ENCODE assay signal across 1 cellular context in the genomic region with DNA sequence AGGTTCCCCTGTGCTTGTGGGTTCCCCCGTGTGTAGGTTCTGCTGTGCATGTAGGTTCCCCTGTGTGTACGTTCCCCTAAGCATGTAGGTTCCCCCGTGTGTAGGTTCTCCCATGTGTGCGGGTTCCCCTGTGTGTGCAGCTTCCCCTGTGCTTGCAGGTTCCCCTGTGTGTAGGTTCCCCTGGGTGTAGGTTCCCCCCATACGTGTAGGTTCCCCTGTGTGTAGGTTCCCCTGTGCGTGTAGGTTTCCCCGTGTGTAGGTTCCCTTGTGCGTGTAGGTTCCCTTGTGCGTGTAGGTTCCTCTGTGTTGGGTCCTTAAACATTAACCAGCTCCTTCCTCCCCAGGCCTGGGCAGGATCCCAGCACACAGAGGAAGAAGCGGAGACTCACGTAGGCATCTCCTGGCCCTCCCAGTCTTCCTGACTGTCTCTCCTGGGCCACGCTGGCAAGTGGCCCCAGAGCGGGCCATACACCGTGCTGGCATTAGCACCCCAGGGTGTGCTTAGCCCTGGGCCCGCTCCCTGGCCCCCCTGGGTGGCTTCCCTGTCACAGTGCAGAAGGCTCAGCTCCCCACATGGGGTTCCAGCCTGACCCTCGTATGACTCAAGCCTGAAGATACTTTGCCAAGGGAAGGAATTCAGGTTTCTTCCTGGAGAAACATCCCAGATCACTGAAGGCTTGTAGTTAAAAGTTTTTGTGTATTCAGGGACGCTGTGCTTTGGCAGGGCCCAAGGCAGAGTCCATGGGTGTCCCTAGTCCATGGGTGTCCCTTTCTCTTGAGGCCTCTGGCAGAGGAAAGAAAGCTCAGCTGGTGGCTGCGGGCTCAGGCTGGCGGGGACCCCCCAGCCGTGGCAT.
TF ChIP-seq lines count a peak whose summit lies in the region.

No MANE protein-coding gene starts in this region.

TF ChIP-seq in HepG2, 621 proteins besides CTCF, POLR2A, EP300 and RAD21 (continues in another document):
- TF ChIP-seq, protein P1, sequence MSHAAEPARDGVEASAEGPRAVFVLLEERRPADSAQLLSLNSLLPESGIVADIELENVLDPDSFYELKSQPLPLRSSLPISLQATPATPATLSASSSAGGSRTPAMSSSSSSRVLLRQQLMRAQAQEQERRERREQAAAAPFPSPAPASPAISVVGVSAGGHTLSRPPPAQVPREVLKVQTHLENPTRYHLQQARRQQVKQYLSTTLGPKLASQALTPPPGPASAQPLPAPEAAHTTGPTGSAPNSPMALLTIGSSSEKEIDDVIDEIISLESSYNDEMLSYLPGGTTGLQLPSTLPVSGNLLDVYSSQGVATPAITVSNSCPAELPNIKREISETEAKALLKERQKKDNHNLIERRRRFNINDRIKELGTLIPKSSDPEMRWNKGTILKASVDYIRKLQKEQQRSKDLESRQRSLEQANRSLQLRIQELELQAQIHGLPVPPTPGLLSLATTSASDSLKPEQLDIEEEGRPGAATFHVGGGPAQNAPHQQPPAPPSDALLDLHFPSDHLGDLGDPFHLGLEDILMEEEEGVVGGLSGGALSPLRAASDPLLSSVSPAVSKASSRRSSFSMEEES (CRISPR knock-in tag; IDR thresholded peaks at IDR 0.05), result no peak
- no peak for TF ChIP-seq MAFG (CRISPR knock-in tag; IDR thresholded peaks at IDR 0.05)
- no peak for TF ChIP-seq ISL2 (CRISPR knock-in tag; IDR thresholded peaks at IDR 0.05)
- no peak for TF ChIP-seq U2AF1 (optimal IDR thresholded peaks at IDR 0.05; ENCODE audit: low read depth, low read length)
- TF ChIP-seq, protein P2, sequence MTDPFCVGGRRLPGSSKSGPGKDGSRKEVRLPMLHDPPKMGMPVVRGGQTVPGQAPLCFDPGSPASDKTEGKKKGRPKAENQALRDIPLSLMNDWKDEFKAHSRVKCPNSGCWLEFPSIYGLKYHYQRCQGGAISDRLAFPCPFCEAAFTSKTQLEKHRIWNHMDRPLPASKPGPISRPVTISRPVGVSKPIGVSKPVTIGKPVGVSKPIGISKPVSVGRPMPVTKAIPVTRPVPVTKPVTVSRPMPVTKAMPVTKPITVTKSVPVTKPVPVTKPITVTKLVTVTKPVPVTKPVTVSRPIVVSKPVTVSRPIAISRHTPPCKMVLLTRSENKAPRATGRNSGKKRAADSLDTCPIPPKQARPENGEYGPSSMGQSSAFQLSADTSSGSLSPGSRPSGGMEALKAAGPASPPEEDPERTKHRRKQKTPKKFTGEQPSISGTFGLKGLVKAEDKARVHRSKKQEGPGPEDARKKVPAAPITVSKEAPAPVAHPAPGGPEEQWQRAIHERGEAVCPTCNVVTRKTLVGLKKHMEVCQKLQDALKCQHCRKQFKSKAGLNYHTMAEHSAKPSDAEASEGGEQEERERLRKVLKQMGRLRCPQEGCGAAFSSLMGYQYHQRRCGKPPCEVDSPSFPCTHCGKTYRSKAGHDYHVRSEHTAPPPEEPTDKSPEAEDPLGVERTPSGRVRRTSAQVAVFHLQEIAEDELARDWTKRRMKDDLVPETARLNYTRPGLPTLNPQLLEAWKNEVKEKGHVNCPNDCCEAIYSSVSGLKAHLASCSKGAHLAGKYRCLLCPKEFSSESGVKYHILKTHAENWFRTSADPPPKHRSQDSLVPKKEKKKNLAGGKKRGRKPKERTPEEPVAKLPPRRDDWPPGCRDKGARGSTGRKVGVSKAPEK (CRISPR knock-in tag; IDR thresholded peaks at IDR 0.05; ENCODE audit: borderline replicate concordance), result no peak
- TF ChIP-seq, protein P3, sequence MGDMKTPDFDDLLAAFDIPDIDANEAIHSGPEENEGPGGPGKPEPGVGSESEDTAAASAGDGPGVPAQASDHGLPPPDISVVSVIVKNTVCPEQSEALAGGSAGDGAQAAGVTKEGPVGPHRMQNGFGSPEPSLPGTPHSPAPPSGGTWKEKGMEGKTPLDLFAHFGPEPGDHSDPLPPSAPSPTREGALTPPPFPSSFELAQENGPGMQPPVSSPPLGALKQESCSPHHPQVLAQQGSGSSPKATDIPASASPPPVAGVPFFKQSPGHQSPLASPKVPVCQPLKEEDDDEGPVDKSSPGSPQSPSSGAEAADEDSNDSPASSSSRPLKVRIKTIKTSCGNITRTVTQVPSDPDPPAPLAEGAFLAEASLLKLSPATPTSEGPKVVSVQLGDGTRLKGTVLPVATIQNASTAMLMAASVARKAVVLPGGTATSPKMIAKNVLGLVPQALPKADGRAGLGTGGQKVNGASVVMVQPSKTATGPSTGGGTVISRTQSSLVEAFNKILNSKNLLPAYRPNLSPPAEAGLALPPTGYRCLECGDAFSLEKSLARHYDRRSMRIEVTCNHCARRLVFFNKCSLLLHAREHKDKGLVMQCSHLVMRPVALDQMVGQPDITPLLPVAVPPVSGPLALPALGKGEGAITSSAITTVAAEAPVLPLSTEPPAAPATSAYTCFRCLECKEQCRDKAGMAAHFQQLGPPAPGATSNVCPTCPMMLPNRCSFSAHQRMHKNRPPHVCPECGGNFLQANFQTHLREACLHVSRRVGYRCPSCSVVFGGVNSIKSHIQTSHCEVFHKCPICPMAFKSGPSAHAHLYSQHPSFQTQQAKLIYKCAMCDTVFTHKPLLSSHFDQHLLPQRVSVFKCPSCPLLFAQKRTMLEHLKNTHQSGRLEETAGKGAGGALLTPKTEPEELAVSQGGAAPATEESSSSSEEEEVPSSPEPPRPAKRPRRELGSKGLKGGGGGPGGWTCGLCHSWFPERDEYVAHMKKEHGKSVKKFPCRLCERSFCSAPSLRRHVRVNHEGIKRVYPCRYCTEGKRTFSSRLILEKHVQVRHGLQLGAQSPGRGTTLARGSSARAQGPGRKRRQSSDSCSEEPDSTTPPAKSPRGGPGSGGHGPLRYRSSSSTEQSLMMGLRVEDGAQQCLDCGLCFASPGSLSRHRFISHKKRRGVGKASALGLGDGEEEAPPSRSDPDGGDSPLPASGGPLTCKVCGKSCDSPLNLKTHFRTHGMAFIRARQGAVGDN (CRISPR knock-in tag; IDR thresholded peaks at IDR 0.05), result peak; percentile 52; the same call in 1 of the 2 replicates
- no peak for TF ChIP-seq NR2F6 (IDR thresholded peaks at IDR 0.05)
- TF ChIP-seq NR2F6 (CRISPR knock-in tag; IDR thresholded peaks at IDR 0.05), result no peak
- TF ChIP-seq ZNF773 (CRISPR knock-in tag; IDR thresholded peaks at IDR 0.05; ENCODE audit: borderline replicate concordance), result no peak
- no peak for TF ChIP-seq RBM22 (optimal IDR thresholded peaks at IDR 0.05; ENCODE audit: low read length)
- no peak for TF ChIP-seq ZFP90 (CRISPR knock-in tag; IDR thresholded peaks at IDR 0.05; ENCODE audit: borderline replicate concordance)
- TF ChIP-seq ZNF251 (CRISPR knock-in tag; IDR thresholded peaks at IDR 0.05), result no peak
- no peak for TF ChIP-seq ZNF510 (CRISPR knock-in tag; IDR thresholded peaks at IDR 0.05; ENCODE audit: low read depth)
- TF ChIP-seq, protein P4, sequence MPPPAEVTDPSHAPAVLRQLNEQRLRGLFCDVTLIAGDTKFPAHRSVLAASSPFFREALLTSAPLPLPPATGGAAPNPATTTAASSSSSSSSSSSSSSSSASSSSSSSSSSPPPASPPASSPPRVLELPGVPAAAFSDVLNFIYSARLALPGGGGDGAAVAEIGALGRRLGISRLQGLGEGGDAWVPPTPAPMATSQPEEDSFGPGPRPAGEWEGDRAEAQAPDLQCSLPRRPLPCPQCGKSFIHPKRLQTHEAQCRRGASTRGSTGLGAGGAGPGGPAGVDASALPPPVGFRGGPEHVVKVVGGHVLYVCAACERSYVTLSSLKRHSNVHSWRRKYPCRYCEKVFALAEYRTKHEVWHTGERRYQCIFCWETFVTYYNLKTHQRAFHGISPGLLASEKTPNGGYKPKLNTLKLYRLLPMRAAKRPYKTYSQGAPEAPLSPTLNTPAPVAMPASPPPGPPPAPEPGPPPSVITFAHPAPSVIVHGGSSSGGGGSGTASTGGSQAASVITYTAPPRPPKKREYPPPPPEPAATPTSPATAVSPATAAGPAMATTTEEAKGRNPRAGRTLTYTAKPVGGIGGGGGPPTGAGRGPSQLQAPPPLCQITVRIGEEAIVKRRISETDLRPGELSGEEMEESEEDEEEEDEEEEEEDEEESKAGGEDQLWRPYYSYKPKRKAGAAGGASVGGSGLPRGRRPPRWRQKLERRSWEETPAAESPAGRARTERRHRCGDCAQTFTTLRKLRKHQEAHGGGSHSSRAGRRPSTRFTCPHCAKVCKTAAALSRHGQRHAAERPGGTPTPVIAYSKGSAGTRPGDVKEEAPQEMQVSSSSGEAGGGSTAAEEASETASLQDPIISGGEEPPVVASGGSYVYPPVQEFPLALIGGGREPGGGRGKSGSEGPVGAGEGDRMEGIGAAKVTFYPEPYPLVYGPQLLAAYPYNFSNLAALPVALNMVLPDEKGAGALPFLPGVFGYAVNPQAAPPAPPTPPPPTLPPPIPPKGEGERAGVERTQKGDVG (CRISPR knock-in tag; IDR thresholded peaks at IDR 0.05; ENCODE audit: borderline replicate concordance), result 0 out of 2 replicates have a peak, but pooled peaks have one; percentile 26
- TF ChIP-seq, protein P5, sequence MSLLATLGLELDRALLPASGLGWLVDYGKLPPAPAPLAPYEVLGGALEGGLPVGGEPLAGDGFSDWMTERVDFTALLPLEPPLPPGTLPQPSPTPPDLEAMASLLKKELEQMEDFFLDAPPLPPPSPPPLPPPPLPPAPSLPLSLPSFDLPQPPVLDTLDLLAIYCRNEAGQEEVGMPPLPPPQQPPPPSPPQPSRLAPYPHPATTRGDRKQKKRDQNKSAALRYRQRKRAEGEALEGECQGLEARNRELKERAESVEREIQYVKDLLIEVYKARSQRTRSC (CRISPR knock-in tag; IDR thresholded peaks at IDR 0.05; ENCODE audit: low read depth), result no peak
- TF ChIP-seq, protein P6, sequence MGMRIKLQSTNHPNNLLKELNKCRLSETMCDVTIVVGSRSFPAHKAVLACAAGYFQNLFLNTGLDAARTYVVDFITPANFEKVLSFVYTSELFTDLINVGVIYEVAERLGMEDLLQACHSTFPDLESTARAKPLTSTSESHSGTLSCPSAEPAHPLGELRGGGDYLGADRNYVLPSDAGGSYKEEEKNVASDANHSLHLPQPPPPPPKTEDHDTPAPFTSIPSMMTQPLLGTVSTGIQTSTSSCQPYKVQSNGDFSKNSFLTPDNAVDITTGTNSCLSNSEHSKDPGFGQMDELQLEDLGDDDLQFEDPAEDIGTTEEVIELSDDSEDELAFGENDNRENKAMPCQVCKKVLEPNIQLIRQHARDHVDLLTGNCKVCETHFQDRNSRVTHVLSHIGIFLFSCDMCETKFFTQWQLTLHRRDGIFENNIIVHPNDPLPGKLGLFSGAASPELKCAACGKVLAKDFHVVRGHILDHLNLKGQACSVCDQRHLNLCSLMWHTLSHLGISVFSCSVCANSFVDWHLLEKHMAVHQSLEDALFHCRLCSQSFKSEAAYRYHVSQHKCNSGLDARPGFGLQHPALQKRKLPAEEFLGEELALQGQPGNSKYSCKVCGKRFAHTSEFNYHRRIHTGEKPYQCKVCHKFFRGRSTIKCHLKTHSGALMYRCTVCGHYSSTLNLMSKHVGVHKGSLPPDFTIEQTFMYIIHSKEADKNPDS (CRISPR knock-in tag; IDR thresholded peaks at IDR 0.05), result no peak
- no peak for TF ChIP-seq RBFOX2 (IDR thresholded peaks at IDR 0.05; ENCODE audit: low read depth, low read length)
- TF ChIP-seq, protein P7, sequence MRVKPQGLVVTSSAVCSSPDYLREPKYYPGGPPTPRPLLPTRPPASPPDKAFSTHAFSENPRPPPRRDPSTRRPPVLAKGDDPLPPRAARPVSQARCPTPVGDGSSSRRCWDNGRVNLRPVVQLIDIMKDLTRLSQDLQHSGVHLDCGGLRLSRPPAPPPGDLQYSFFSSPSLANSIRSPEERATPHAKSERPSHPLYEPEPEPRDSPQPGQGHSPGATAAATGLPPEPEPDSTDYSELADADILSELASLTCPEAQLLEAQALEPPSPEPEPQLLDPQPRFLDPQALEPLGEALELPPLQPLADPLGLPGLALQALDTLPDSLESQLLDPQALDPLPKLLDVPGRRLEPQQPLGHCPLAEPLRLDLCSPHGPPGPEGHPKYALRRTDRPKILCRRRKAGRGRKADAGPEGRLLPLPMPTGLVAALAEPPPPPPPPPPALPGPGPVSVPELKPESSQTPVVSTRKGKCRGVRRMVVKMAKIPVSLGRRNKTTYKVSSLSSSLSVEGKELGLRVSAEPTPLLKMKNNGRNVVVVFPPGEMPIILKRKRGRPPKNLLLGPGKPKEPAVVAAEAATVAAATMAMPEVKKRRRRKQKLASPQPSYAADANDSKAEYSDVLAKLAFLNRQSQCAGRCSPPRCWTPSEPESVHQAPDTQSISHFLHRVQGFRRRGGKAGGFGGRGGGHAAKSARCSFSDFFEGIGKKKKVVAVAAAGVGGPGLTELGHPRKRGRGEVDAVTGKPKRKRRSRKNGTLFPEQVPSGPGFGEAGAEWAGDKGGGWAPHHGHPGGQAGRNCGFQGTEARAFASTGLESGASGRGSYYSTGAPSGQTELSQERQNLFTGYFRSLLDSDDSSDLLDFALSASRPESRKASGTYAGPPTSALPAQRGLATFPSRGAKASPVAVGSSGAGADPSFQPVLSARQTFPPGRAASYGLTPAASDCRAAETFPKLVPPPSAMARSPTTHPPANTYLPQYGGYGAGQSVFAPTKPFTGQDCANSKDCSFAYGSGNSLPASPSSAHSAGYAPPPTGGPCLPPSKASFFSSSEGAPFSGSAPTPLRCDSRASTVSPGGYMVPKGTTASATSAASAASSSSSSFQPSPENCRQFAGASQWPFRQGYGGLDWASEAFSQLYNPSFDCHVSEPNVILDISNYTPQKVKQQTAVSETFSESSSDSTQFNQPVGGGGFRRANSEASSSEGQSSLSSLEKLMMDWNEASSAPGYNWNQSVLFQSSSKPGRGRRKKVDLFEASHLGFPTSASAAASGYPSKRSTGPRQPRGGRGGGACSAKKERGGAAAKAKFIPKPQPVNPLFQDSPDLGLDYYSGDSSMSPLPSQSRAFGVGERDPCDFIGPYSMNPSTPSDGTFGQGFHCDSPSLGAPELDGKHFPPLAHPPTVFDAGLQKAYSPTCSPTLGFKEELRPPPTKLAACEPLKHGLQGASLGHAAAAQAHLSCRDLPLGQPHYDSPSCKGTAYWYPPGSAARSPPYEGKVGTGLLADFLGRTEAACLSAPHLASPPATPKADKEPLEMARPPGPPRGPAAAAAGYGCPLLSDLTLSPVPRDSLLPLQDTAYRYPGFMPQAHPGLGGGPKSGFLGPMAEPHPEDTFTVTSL (CRISPR knock-in tag; IDR thresholded peaks at IDR 0.05; ENCODE audit: borderline replicate concordance), result no peak
- no peak for TF ChIP-seq ZFYVE20 (CRISPR knock-in tag; IDR thresholded peaks at IDR 0.05; ENCODE audit: borderline replicate concordance, low read depth)
- TF ChIP-seq, protein P8, sequence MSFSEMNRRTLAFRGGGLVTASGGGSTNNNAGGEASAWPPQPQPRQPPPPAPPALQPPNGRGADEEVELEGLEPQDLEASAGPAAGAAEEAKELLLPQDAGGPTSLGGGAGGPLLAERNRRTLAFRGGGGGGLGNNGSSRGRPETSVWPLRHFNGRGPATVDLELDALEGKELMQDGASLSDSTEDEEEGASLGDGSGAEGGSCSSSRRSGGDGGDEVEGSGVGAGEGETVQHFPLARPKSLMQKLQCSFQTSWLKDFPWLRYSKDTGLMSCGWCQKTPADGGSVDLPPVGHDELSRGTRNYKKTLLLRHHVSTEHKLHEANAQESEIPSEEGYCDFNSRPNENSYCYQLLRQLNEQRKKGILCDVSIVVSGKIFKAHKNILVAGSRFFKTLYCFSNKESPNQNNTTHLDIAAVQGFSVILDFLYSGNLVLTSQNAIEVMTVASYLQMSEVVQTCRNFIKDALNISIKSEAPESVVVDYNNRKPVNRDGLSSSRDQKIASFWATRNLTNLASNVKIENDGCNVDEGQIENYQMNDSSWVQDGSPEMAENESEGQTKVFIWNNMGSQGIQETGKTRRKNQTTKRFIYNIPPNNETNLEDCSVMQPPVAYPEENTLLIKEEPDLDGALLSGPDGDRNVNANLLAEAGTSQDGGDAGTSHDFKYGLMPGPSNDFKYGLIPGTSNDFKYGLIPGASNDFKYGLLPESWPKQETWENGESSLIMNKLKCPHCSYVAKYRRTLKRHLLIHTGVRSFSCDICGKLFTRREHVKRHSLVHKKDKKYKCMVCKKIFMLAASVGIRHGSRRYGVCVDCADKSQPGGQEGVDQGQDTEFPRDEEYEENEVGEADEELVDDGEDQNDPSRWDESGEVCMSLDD (CRISPR knock-in tag; IDR thresholded peaks at IDR 0.05; ENCODE audit: borderline replicate concordance), result no peak
- peak; percentile 89 for TF ChIP-seq ZBTB38 (CRISPR knock-in tag; IDR thresholded peaks at IDR 0.05)
- peak; percentile 71 for TF ChIP-seq ZFX (CRISPR knock-in tag; IDR thresholded peaks at IDR 0.05; ENCODE audit: low read depth)
